In the genomic region with DNA sequence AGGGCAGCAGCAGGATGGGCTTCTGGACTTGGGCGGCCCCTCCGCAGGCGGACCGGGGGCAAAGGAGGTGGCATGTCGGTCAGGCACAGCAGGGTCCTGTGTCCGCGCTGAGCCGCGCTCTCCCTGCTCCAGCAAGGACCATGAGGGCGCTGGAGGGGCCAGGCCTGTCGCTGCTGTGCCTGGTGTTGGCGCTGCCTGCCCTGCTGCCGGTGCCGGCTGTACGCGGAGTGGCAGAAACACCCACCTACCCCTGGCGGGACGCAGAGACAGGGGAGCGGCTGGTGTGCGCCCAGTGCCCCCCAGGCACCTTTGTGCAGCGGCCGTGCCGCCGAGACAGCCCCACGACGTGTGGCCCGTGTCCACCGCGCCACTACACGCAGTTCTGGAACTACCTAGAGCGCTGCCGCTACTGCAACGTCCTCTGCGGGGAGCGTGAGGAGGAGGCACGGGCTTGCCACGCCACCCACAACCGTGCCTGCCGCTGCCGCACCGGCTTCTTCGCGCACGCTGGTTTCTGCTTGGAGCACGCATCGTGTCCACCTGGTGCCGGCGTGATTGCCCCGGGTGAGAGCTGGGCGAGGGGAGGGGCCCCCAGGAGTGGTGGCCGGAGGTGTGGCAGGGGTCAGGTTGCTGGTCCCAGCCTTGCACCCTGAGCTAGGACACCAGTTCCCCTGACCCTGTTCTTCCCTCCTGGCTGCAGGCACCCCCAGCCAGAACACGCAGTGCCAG, we compare ENCODE assay signal across 8 cellular contexts. TPM values are rescaled to one million over a fixed set of nuclear protein-coding genes. Genes with fewer than 3 reads are reported as not detected.
DNase-seq lines count a peak whose midpoint lies in the region; ATAC-seq and TF ChIP-seq lines count a peak whose summit lies in the region.

A gene with protein sequence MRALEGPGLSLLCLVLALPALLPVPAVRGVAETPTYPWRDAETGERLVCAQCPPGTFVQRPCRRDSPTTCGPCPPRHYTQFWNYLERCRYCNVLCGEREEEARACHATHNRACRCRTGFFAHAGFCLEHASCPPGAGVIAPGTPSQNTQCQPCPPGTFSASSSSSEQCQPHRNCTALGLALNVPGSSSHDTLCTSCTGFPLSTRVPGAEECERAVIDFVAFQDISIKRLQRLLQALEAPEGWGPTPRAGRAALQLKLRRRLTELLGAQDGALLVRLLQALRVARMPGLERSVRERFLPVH (plus strand): TSS at position 25 of the 729 bp plus-strand sequence. CDS start 116 bp downstream, at position 141.

- H3K36me3 ChIP-seq in HCT116 (ENCODE audit: control insufficient read depth in 1 of 2, insufficient read depth in 2 of 2, low read length in 2 of 2) (peaks cover 0 to 8% of the 10 kb centered on the region in 2 experiments; a peak in 1 of 4 replicates), hepatocyte (replicated peaks; ENCODE audit: insufficient read depth, low read depth) (no peaks in the 10 kb centered on the region), skeletal muscle tissue (ENCODE audit: control insufficient read depth in 3 of 3, insufficient read depth in 3 of 3, low read length in 3 of 3) (peaks cover 9 to 17% (median 14%) of the 10 kb centered on the region in 3 donors)

- WGBS in hepatocyte (ENCODE audit: low lambda C conversion rate, missing lambda C conversion rate): 17% methylated on average over 52 of the region's 52 CpGs

- BruUV-seq in HCT116 (replicated peaks; lab: Mats Ljungman, UMichigan): TSS peak; percentile 80

- no peaks in the 10 kb centered on the region for H3K9me2 ChIP-seq in HCT116 (ENCODE audit: insufficient read depth)
- H3K9me2 ChIP-seq in hepatocyte (replicated peaks; ENCODE audit: insufficient read depth): no peaks in the 10 kb centered on the region

- H3K27me3 ChIP-seq in HCT116 (ENCODE audit: insufficient read depth, low read length) (no peaks in the 10 kb centered on the region), hepatocyte (no peaks in the 10 kb centered on the region), skeletal muscle tissue (ENCODE audit: control insufficient read depth in 3 of 3, insufficient read depth in 3 of 3, low read length in 3 of 3) (no peaks in the 10 kb centered on the region)

- peaks cover 35 to 66% of the 10 kb centered on the region in 2 experiments for H3K4me1 ChIP-seq in HCT116 (ENCODE audit: control insufficient read depth in 1 of 2, insufficient read depth in 2 of 2, low read length in 2 of 2)
- H3K4me1 ChIP-seq in hepatocyte (ENCODE audit: insufficient read depth): peaks cover 10% of the 10 kb centered on the region
- peaks cover 32 to 45% (median 41%) of the 10 kb centered on the region in 3 donors for H3K4me1 ChIP-seq in skeletal muscle tissue (ENCODE audit: control insufficient read depth in 3 of 3, insufficient read depth in 3 of 3, low read length in 3 of 3)

- TF ChIP-seq CTCF in HCT116 (IDR thresholded peaks at IDR 0.05 in 2 of 3, conservative IDR thresholded peaks at IDR 0.05 in 1 of 3; ENCODE audit: borderline replicate concordance in 1 of 3, insufficient read depth in 1 of 3, low read depth in 2 of 3, low read length in 2 of 3) (no peak), hepatocyte (IDR thresholded peaks at IDR 0.05; ENCODE audit: poor library complexity) (no peak), GM13977 (IDR thresholded peaks at IDR 0.05; ENCODE audit: extremely low read depth, insufficient read depth, missing control alignments) (no peak)

- RAD21 ChIA-PET in HCT116 (lab: Charles Lee; ENCODE audit: low non-redundant PET in 1 of 2, low total read pairs in 2 of 2, uncharacterized antibody in 2 of 2, unreplicated experiment in 2 of 2): no interaction called here

- H2AFZ ChIP-seq in HCT116 (ENCODE audit: low read depth, low read length, poor library complexity, severe bottlenecking) (no peak within 1 kb of the TSS), hepatocyte (no peak within 1 kb of the TSS)

- in situ Hi-C loops in GM13977 (cut with MboI; ENCODE audit: low pct_unique_long_range_greater_than_20kb, low sequenced_read_pairs, unreplicated experiment): no loop called here

- H3K79me2 ChIP-seq in HCT116 (ENCODE audit: insufficient read depth, low read length) (peaks cover 10% of the 10 kb centered on the region; the same call in 1 of the 2 replicates), hepatocyte (no peaks in the 10 kb centered on the region)

- peak within 1 kb of the TSS; percentile 71 for H3K9ac ChIP-seq in HCT116 (ENCODE audit: low read length)
- peak within 1 kb of the TSS in 2 of 3 donors; percentile 32 to 62 for H3K9ac ChIP-seq in skeletal muscle tissue (ENCODE audit: low read depth in 1 of 3, low read length in 3 of 3)

- POLR2A ChIA-PET in HCT116 (lab: Charles Lee): interaction anchor here (1.5 to 3.1 kb wide), 3 partner anchors 14 to 159 kb away, joined by 4 to 28 read pairs (median 12); no protein-coding TSS in a partner anchor

- TF ChIP-seq POLR2A in HCT116 (IDR thresholded peaks at IDR 0.05; ENCODE audit: borderline replicate concordance, extremely low read depth, insufficient read depth, insufficient read length): peak; percentile 28

- H3K4me2 ChIP-seq in HCT116 (ENCODE audit: low read length): peak within 1 kb of the TSS; percentile 78
- peak within 1 kb of the TSS; percentile 86 for H3K4me2 ChIP-seq in hepatocyte

- H3K27ac ChIP-seq in HCT116 (ENCODE audit: low read depth, low read length) (peak within 1 kb of the TSS; percentile 91), angular gyrus (ENCODE audit: low read depth, low read length) (peak within 1 kb of the TSS; percentile 51), hepatocyte (no peak within 1 kb of the TSS), skeletal muscle tissue (ENCODE audit: low read depth, low read length) (peak within 1 kb of the TSS; percentile 5)

- DNase-seq in HCT116 (ENCODE audit: low read depth, low spot score) (no peak), hepatocyte (ENCODE audit: low spot score) (no peak), NCI-H187 treated with DMSO at 0.1 percent for 48 hours (lab: John Stamatoyannopoulos, UW) (no peak), amygdala (lab: John Stamatoyannopoulos, UW) (no peak), GM13977 (ENCODE audit: low spot score) (no peak)
- DNase-seq in NK-92 treated with Interleukin-12 subunit alpha and Interleukin-12 subunit beta, amount 100 ng/mL, for 24 hours (lab: John Stamatoyannopoulos, UW): no peak

- TF ChIP-seq RAD21 in HCT116 (IDR thresholded peaks at IDR 0.05; ENCODE audit: low read depth): no peak

- H4K20me1 ChIP-seq in HCT116 (ENCODE audit: insufficient read depth) (no peaks in the 10 kb centered on the region), hepatocyte (ENCODE audit: insufficient read depth, poor library complexity, severe bottlenecking) (no peaks in the 10 kb centered on the region)

- no peaks in the 10 kb centered on the region for H3K9me3 ChIP-seq in HCT116 (ENCODE audit: control insufficient read depth in 1 of 2, insufficient read depth in 1 of 2, low read depth in 1 of 2, low read length in 2 of 2)
- no peaks in the 10 kb centered on the region for H3K9me3 ChIP-seq in hepatocyte (ENCODE audit: low read depth)
- no peaks in the 10 kb centered on the region for H3K9me3 ChIP-seq in skeletal muscle tissue (ENCODE audit: control insufficient read depth in 3 of 3, low read length in 3 of 3)

- peak; percentile 33 for ATAC-seq in HCT116

- CTCF ChIA-PET in HCT116 (lab: Charles Lee): interaction anchor here (0.8 to 1.2 kb wide), 2 partner anchors 55 to 159 kb away, joined by 3 to 4 read pairs; no protein-coding TSS in a partner anchor

- H3K4me3 ChIP-seq in HCT116 (replicated peaks in 1 of 2; ENCODE audit: low read depth in 1 of 2, low read length in 2 of 2): peak within 1 kb of the TSS; percentile 58 to 69
- no peak within 1 kb of the TSS for H3K4me3 ChIP-seq in hepatocyte
- H3K4me3 ChIP-seq in skeletal muscle tissue (ENCODE audit: low read length in 3 of 3): peak within 1 kb of the TSS in 2 of 3 donors; percentile 27 to 41

- intact Hi-C loops in HCT116 (cut with micrococcal nuclease): loop anchor here (2.0 to 5.0 kb wide), 5 partner anchors 14 to 261 kb away; a partner anchor contains a TSS

TF ChIP-seq in HCT116, 20 proteins besides CTCF, POLR2A, EP300 and RAD21:
- TF ChIP-seq ZNF274 (IDR thresholded peaks at IDR 0.05; ENCODE audit: low read depth, low read length) (no peak), CBX3 (IDR thresholded peaks at IDR 0.05; ENCODE audit: low read depth) (no peak), POLR2AphosphoS5 (IDR thresholded peaks at IDR 0.05; ENCODE audit: low read depth, low read length) (peak; percentile 89), SIN3A (IDR thresholded peaks at IDR 0.05; ENCODE audit: low read depth) (no peak), EGR1 (IDR thresholded peaks at IDR 0.05; ENCODE audit: low read depth) (no peak), CEBPB (IDR thresholded peaks at IDR 0.05; ENCODE audit: low read depth) (no peak), ELF1 (IDR thresholded peaks at IDR 0.05; ENCODE audit: borderline replicate concordance, low read depth) (no peak), YY1 (IDR thresholded peaks at IDR 0.05; ENCODE audit: extremely low read depth, insufficient replicate concordance, low read depth, low read length) (peak; percentile 27)
TF ChIP-seq in HCT116: peak in this region for 2.

RNA-seq across cellular contexts. Expression of the gene that starts here (rescaled TPM):
- total RNA-seq in HCT116 (2021; ENCODE audit: unreplicated experiment): 147 TPM
- polyA plus RNA-seq in HCT116 (2012): 342 and 380 TPM in 2 replicates
- total RNA-seq in hepatocyte: 0.97 and 3.3 TPM in 2 replicates
- polyA plus RNA-seq in hepatocyte: 4.2 and 5.1 TPM in 2 replicates
- not detected for total RNA-seq in skeletal muscle tissue

Comparison
In these comparisons a context has a peak if more than half of its experiments do, and no peak if none do; other contexts are left out.
1. RNA of the gene that starts here (total RNA-seq): 147 TPM in HCT116 (single experiment); 0.97 to 3.3 TPM in hepatocyte and not detected in skeletal muscle tissue (single experiment); every median in the first group is over 10 times any median in the second.